Comparison of ENCODE assay signal across 19 cellular contexts in the genomic region with DNA sequence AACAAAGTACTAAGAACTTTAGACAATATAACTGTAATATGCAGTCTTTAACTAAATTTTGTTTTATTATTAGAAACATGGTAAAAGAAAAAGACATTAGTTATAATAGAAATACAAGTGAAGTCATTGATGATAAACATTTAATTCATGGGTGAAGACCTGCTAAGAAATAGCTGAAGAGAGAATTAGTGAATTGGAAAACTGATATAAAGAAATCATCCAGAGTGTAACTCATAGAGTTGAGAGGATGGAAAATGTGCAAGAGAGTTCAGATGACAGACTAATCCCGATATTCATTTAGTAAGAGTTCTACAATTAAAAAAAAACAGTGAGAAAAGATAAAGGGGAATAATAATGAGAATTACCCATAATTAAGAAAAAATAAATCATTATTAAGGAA.
"Had no signal": no experiment of that assay in that cellular context is flagged by ENCODE, and none has a peak within 500 bp of the region (broad histone marks: within the 10 kb centered on the region; RNA-seq: fewer than 3 reads in every experiment).

No MANE protein-coding gene starts in this region.

- H3K27me3 ChIP-seq: ascending aorta, cardiac muscle cell, colonic mucosa had no signal

- FAIRE-seq: TTC549 had no signal

- H3K36me3 ChIP-seq: ascending aorta, cardiac muscle cell, colonic mucosa had no signal

- H3K4me1 ChIP-seq: colonic mucosa had no signal

- H3K27ac ChIP-seq: ascending aorta, cardiac muscle cell, colonic mucosa had no signal

- H3K4me3 ChIP-seq: ascending aorta, cardiac muscle cell, colonic mucosa had no signal

- ATAC-seq: activated CD4-positive, alpha-beta T cell treated with anti-CD3 and anti-CD28 coated beads for 36 hours; activated CD8-positive, alpha-beta T cell treated with anti-CD3 and anti-CD28 coated beads, Interleukin-2, amount 10 ng/mL, durations not matched to agents 7 days and 5 days had no signal

- DNase-seq: activated CD4-positive, alpha-beta T cell treated with anti-CD3 and anti-CD28 coated beads for 36 hours; activated CD4-positive, alpha-beta T cell treated with anti-CD3 and anti-CD28 coated beads, Interleukin-2, amount 10 ng/mL, durations not matched to agents 7 days and 5 days; activated CD4-positive, alpha-beta T cell treated with anti-CD3 and anti-CD28 coated beads, Interleukin-2, amount 50 U/mL, for 48 hours; activated CD8-positive, alpha-beta T cell treated with anti-CD3 and anti-CD28 coated beads, Interleukin-2, amount 10 ng/mL, durations not matched to agents 7 days and 5 days; activated naive CD4-positive, alpha-beta T cell treated with anti-CD3 and anti-CD28 coated beads, Interleukin-2, amount 10 ng/mL, durations not matched to agents 7 days and 5 days; activated T-cell treated with anti-CD3 and anti-CD28 coated beads, Interleukin-2, amount 50 U/mL, for 24 hours; amygdala; colonic mucosa; NCI-H1105; NCI-H1417 treated with DMSO at 0.1 percent for 48 hours; NCI-H1694; NCI-H1930; NCI-H2081 treated with DMSO at 0.1 percent for 48 hours; NCI-H345; NCI-H524 treated with DMSO at 0.1 percent for 48 hours; Right ventricle myocardium superior had no signal
